In genomic region chr2:61144697-61145268, GRCh38 we compare ENCODE assay signal across 8 cellular contexts. TPM values are rescaled to one million over a fixed set of nuclear protein-coding genes. Genes with fewer than 3 reads are reported as not detected.
DNase-seq lines count a peak whose midpoint lies in the region; ATAC-seq and TF ChIP-seq lines count a peak whose summit lies in the region.

No MANE protein-coding gene starts in this region.

- peak; percentile 82 for ATAC-seq in GM19328 (IDR thresholded peaks at IDR 0.05; ENCODE audit: unreplicated experiment)
- peak; percentile 93 for ATAC-seq in HG03520 (IDR thresholded peaks at IDR 0.05; ENCODE audit: unreplicated experiment)
- peak; percentile 96 for ATAC-seq in PC-3

- POLR2A ChIA-PET in PC-3 (lab: Charles Lee; ENCODE audit: unreplicated experiment): interaction anchor here (0.6 to 0.7 kb wide), 3 partner anchors 196 to 394 kb away, joined by 3 to 5 read pairs (median 3); no protein-coding TSS in a partner anchor

- H3K36me3 ChIP-seq in BE2C (no peaks in the 10 kb centered on the region), PC-3 (ENCODE audit: low read depth, low read length) (peaks cover 5% of the 10 kb centered on the region; the same call in 1 of the 2 replicates)

- peaks cover 9% of the 10 kb centered on the region for H3K79me2 ChIP-seq in PC-3 (ENCODE audit: low read length)

- H3F3A ChIP-seq in PC-3 (ENCODE audit: low read length, unreplicated experiment): no peaks in the 10 kb centered on the region

- H3K4me3 ChIP-seq in BE2C (ENCODE audit: low read depth, low read length): peak overlapping the region; percentile 62
- peak overlapping the region; percentile 65 for H3K4me3 ChIP-seq in PC-3 (ENCODE audit: low read length)

- H3K9me2 ChIP-seq in PC-3 (replicated peaks; ENCODE audit: low read length): no peaks in the 10 kb centered on the region

- H3K9me3 ChIP-seq in BE2C: no peaks in the 10 kb centered on the region
- no peaks in the 10 kb centered on the region for H3K9me3 ChIP-seq in PC-3 (ENCODE audit: low read length)

- H3K27me3 ChIP-seq in BE2C: no peaks in the 10 kb centered on the region
- no peaks in the 10 kb centered on the region for H3K27me3 ChIP-seq in PC-3 (ENCODE audit: low read length)

- H2AFZ ChIP-seq in PC-3 (ENCODE audit: low read length): peak overlapping the region; percentile 63

- peak overlapping the region; percentile 74 for H3K9ac ChIP-seq in PC-3 (ENCODE audit: low read length)

- H3K4me1 ChIP-seq in BE2C (no peaks in the 10 kb centered on the region), PC-3 (ENCODE audit: insufficient read depth, low read length) (peaks cover 6% of the 10 kb centered on the region)

- H4K20me1 ChIP-seq in PC-3 (ENCODE audit: low read length): no peaks in the 10 kb centered on the region

- H3K4me2 ChIP-seq in PC-3 (ENCODE audit: low read length): peak overlapping the region; percentile 72

- CTCF ChIA-PET in PC-3 (lab: Charles Lee): interaction anchor here (0.6 kb wide), 1 partner anchor 9 kb away, joined by 4 read pairs; no protein-coding TSS in a partner anchor

- intact Hi-C loops in PC-3 (cut with micrococcal nuclease): no loop called here

- H3K27ac ChIP-seq in PC-3 (ENCODE audit: low read length): no peak overlapping the region

- TF ChIP-seq CTCF in BE2C (IDR thresholded peaks at IDR 0.05; ENCODE audit: low read depth, low read length) (peak; percentile 22; the same call in 1 of the 2 replicates), PC-3 (conservative IDR thresholded peaks at IDR 0.05; ENCODE audit: low read depth, low read length) (no peak)

- DNase-seq in BE2C (peak; percentile 93), PC-3 (peak; percentile 99), fibroblast of gingiva (ENCODE audit: low read depth) (peak; percentile 96), myocyte (ENCODE audit: low read depth) (peak; percentile 99)
- DNase-seq in activated T-helper 1 cell treated with anti-CD3 and anti-CD28 coated beads, Interleukin-2, amount 50 U/mL, for 16 hours (ENCODE audit: low read depth in 1 of 2, low spot score in 1 of 2): peak; percentile 74 to 83
- peak; percentile 82 for DNase-seq in stimulated activated CD8-positive, alpha-beta memory T cell treated with anti-CD3 and anti-CD28 coated beads, Interleukin-7, amount 100 ng/mL, for 24 hours (ENCODE audit: low read depth)

- BruUV-seq in PC-3 (replicated peaks; lab: Mats Ljungman, UMichigan): TSS peak; percentile 72

RNA-seq across cellular contexts. Expression of gene C2orf74, which starts 17.2 kb away (rescaled TPM):
- polyA plus RNA-seq in BE2C (2012; ENCODE audit: insufficient read depth, insufficient read length, low read depth): 10.2 TPM
- total RNA-seq in PC-3 (2014; rRNA removed): 12.2 and 16.8 TPM in 2 replicates
- total RNA-seq in myocyte: 32.9 and 39.1 TPM in 2 replicates
- 33.1 TPM for polyA plus RNA-seq in myocyte (2012)
